11 cellular contexts compared by ENCODE assay signal in the genomic region with DNA sequence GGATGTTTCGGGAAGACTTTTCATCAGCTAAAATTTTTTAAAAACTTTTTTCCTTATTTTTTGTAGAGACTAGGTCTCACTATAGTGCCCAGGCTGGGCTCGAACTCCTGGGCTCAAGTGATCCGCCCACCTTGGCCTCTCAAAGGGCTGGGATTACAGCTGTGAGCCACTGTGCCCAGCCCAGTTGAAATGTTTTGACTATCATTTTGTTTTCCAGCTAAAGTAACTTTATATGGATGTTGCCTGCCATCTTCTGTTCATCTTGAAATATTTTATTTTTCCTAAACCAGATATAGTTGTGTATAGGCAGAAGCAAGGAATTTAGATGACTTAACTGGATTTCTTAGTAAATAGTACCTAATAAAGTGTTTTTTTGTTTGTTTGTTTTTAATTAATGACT. TPM values are rescaled to one million over a fixed set of nuclear protein-coding genes. Genes with fewer than 3 reads are reported as not detected.
DNase-seq lines count a peak whose midpoint lies in the region; ATAC-seq and TF ChIP-seq lines count a peak whose summit lies in the region.
"Had no signal": no experiment of that assay in that cellular context is flagged by ENCODE, and none has a peak within 500 bp of the region (broad histone marks: within the 10 kb centered on the region; RNA-seq: fewer than 3 reads in every experiment).

No MANE protein-coding gene starts in this region.

- no peaks in the 10 kb centered on the region for H3K27me3 ChIP-seq in breast epithelium
- no peaks in the 10 kb centered on the region for H3K27me3 ChIP-seq in uterus

- intact Hi-C loops in breast epithelium (cut with DNase I; ENCODE audit: low total_unique reads) (no loop called here), uterus (cut with DNase I; ENCODE audit: low total_unique reads) (loop anchor here (10.0 kb wide), 1 partner anchor 132 kb away; no protein-coding TSS in a partner anchor)

- H3K4me1 ChIP-seq in breast epithelium (no peaks in the 10 kb centered on the region), uterus (no peaks in the 10 kb centered on the region)

- no peaks in the 10 kb centered on the region for H3K9me3 ChIP-seq in breast epithelium
- no peaks in the 10 kb centered on the region for H3K9me3 ChIP-seq in uterus

- TF ChIP-seq POLR2A in breast epithelium (IDR thresholded peaks at IDR 0.05): no peak
- TF ChIP-seq POLR2A in uterus (IDR thresholded peaks at IDR 0.05): no peak

- no peak for ATAC-seq in GM19035 (IDR thresholded peaks at IDR 0.05; ENCODE audit: unreplicated experiment)
- ATAC-seq: GM23338 had no signal

- H3K36me3 ChIP-seq in breast epithelium: peaks cover 3% of the 10 kb centered on the region
- H3K36me3 ChIP-seq in uterus: no peaks in the 10 kb centered on the region

- DNase-seq in NCI-H82 (lab: John Stamatoyannopoulos, UW) (peak; percentile 24), NCI-H82 treated with DMSO at 0.1 percent for 48 hours (lab: John Stamatoyannopoulos, UW; ENCODE audit: unreplicated experiment) (no peak), breast epithelium (ENCODE audit: low spot score in 2 of 2) (no peak), kidney glomerular epithelial cell (lab: John Stamatoyannopoulos, UW) (peak; percentile 12), uterus (peak; percentile 43 to 48), 8988T (no peak)
- DNase-seq in stimulated activated CD4-positive, alpha-beta T cell treated with anti-CD3 and anti-CD28 coated beads, Interleukin-4, amount 100 ng/mL, for 4 hours: no peak
- DNase-seq: activated gamma-delta T cell treated with Interleukin-2 at 50 U/mL for 16 hours; CD4-positive, alpha-beta T cell had no signal

- H3K4me3 ChIP-seq in breast epithelium (no peak overlapping the region), uterus (no peak overlapping the region)
- H3K4me3 ChIP-seq: GM23338 had no signal

- peak in 2 of 3 donors; percentile 40 to 48 for TF ChIP-seq CTCF in breast epithelium (IDR thresholded peaks at IDR 0.05)
- TF ChIP-seq CTCF in uterus (IDR thresholded peaks at IDR 0.05): peak; percentile 32 to 62 (median 56)

- H3K27ac ChIP-seq in breast epithelium (no peak overlapping the region), uterus (peak overlapping the region in 1 of 2 donors; percentile 61)

RNA-seq across cellular contexts. Expression of a gene that starts 7.0 kb away (rescaled TPM):
- total RNA-seq in breast epithelium: 10 to 100 TPM; 40.0 to 92.1 (median 44.8) TPM
- total RNA-seq in uterus: 10 to 100 TPM; 12.0 to 24.7 (median 18.5) TPM

RNA-seq across cellular contexts. Expression of a gene that starts 7.2 kb away (rescaled TPM):
- total RNA-seq in breast epithelium: 10 to 100 TPM in 2 of 3 donors, 1 to 10 TPM in 1; 9.9 to 17.0 (median 12.8) TPM
- 10 to 100 TPM in 3 of 4 donors, 1 to 10 TPM in 1; 9.5 to 24.1 (median 19.0) TPM for total RNA-seq in uterus

RNA-seq across cellular contexts. Expression of a gene that starts 58.9 kb away (rescaled TPM):
- total RNA-seq in breast epithelium (10 to 100 TPM; 33.8 to 56.5 (median 52.1) TPM), uterus (10 to 100 TPM; 26.2 to 70.9 (median 27.2) TPM)

Comparison
In these comparisons a context has a peak if more than half of its experiments do, and no peak if none do; other contexts are left out.
1. DNase-seq: peak in NCI-H82 (single experiment), kidney glomerular epithelial cell (single experiment) and uterus (2 of 2); none in NCI-H82 treated with DMSO at 0.1 percent for 48 hours (single experiment), breast epithelium (0 of 2), 8988T (single experiment) and stimulated activated CD4-positive, alpha-beta T cell treated with anti-CD3 and anti-CD28 coated beads, Interleukin-4, amount 100 ng/mL, for 4 hours (0 of 2).